Comparison of ENCODE assay signal across 25 cellular contexts in the genomic region with DNA sequence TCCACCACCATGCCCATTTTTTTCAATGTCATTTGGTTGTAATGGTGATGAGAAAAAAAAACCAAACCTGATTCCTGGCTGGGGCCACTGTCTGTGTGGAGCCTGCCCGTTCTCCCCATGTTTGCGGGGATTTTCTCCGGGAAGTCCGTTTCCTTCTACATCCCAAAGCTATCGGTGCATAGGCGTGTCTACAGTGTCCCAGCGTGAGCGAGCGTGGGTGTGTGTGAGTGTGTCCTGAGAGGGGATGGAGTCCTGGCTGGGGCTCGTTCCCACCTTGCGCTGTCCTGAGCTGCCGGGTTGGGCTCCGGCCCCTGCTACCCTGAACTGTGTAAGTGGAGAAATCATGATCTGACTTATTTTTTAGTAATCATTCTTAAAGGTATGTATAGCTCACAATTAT. TPM values are rescaled to one million over a fixed set of nuclear protein-coding genes. Genes with fewer than 3 reads are reported as not detected.
"Had no signal": no experiment of that assay in that cellular context is flagged by ENCODE, and none has a peak within 500 bp of the region (broad histone marks: within the 10 kb centered on the region; RNA-seq: fewer than 3 reads in every experiment).

No MANE protein-coding gene starts in this region.

- DNase-seq: activated B cell treated with CpG ODN at 0.5 μM for 24 hours; activated CD4-positive, alpha-beta T cell treated with anti-CD3 and anti-CD28 coated beads for 1 hour; activated CD4-positive, alpha-beta T cell treated with anti-CD3 and anti-CD28 coated beads, Interleukin-2, amount 10 ng/mL, durations not matched to agents 24 days and 14 days; activated CD4-positive, alpha-beta T cell treated with anti-CD3 and anti-CD28 coated beads, Interleukin-2, amount 50 U/mL, for 48 hours; activated effector memory CD4-positive, alpha-beta T cell treated with anti-CD3 and anti-CD28 coated beads, Interleukin-2, amount 50 U/mL, for 16 hours; activated naive CD4-positive, alpha-beta T cell treated with Interleukin-2 at 50 U/mL for 16 hours; anterior cingulate cortex; cerebellar nuclear complex; NCI-H1092; NCI-H1417 treated with DMSO at 0.1 percent for 48 hours; NCI-H1694; NCI-H2029 treated with DMSO at 0.1 percent for 48 hours; NCI-H345; NCI-H510A treated with DMSO at 0.1 percent for 48 hours; NCI-H69; NK-92 treated with Interleukin-12 subunit alpha and Interleukin-12 subunit beta, amount 100 ng/mL, for 24 hours; OCI-M1; RPMI8226; T-helper 2 cell; T1000 had no signal

- ATAC-seq: activated naive CD4-positive, alpha-beta T cell treated with anti-CD3 and anti-CD28 coated beads, Interleukin-2, amount 50 U/mL, for 72 hours; Panc1; Right ventricle myocardium inferior; T-cell had no signal

- H3K36me3 Mint-ChIP-seq: T-cell had no signal

- H3K4me3 Mint-ChIP-seq: activated B cell treated with CpG ODN at 0.5 μM for 24 hours; activated CD4-positive, alpha-beta T cell treated with anti-CD3 and anti-CD28 coated beads, Interleukin-2, amount 10 ng/mL, durations not matched to agents 24 days and 14 days; T-cell had no signal

- H3K27me3 Mint-ChIP-seq: T-cell had no signal

- H3K27ac Mint-ChIP-seq: activated B cell treated with CpG ODN at 0.5 μM for 24 hours; activated CD4-positive, alpha-beta T cell treated with anti-CD3 and anti-CD28 coated beads, Interleukin-2, amount 10 ng/mL, durations not matched to agents 24 days and 14 days; activated naive CD4-positive, alpha-beta T cell treated with anti-CD3 and anti-CD28 coated beads, Interleukin-2, amount 50 U/mL, for 72 hours; T-cell had no signal

- H3K9me3 Mint-ChIP-seq: activated B cell treated with CpG ODN at 0.5 μM for 24 hours; activated CD4-positive, alpha-beta T cell treated with anti-CD3 and anti-CD28 coated beads, Interleukin-2, amount 10 ng/mL, durations not matched to agents 24 days and 14 days; activated naive CD4-positive, alpha-beta T cell treated with anti-CD3 and anti-CD28 coated beads, Interleukin-2, amount 50 U/mL, for 72 hours; T-cell had no signal

RNA-seq across cellular contexts. Expression of a gene that starts 7.3 kb away (rescaled TPM):
- total RNA-seq: MCF 10A had no signal
